ENCODE assay signal across 10 cellular contexts in the genomic region with DNA sequence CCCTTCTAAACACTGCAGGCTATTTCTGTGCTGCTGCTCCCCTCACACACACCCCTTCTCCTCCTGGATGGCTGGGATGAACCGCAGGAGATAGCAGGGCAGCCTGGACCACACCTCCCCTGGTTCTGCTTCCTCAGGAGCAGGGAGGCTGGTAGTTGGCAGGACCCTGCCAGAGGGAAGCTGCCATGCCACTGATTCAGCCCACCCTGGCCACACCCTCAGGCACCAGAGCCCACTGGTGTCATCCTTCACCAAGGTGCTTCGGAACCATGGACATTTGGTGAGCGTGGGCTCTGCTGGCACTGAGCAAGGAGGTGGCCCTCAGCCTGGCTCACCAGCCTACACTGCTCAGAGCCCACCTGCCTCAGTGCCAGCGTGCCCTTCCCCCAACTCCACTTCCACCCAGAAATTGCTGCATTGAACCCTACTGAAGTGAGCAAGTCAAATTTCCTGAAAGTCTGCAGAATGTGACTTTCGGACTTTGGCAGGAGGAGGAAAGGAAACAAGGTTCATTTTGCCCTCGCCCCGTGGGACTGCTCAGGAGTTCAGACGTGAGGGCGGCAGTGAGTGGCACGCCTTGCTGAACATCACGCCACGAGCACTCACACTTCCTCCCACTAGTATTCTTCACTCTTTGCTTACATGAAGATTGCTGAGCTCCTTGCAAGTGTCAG. TPM values are rescaled to one million over a fixed set of nuclear protein-coding genes. Genes with fewer than 3 reads are reported as not detected.
DNase-seq lines count a peak whose midpoint lies in the region; ATAC-seq, FAIRE-seq and TF ChIP-seq lines count a peak whose summit lies in the region.
"Had no signal": no experiment of that assay in that cellular context is flagged by ENCODE, and none has a peak within 500 bp of the region (broad histone marks: within the 10 kb centered on the region; RNA-seq: fewer than 3 reads in every experiment).

No MANE protein-coding gene starts in this region.

- no peak for TF ChIP-seq POLR2A in adrenal gland (IDR thresholded peaks at IDR 0.05)

- no peak for ATAC-seq in HG03108 (IDR thresholded peaks at IDR 0.05; ENCODE audit: unreplicated experiment)
- ATAC-seq in HG02763 (IDR thresholded peaks at IDR 0.05; ENCODE audit: unreplicated experiment) = no peak

- H3K36me3 ChIP-seq in adrenal gland (replicated peaks in 1 of 2) = no peaks in the 10 kb centered on the region

- intact Hi-C loops in adrenal gland (cut with DNase I) = no loop called here

- FAIRE-seq in GM19239 (lab: Jason Lieb, UNC) = peak; percentile 81
- no peak for FAIRE-seq in urothelium cell line (lab: Jason Lieb, UNC)
- FAIRE-seq: G401.6 had no signal

- peak overlapping the region in 3 of 5 donors; percentile 61 to 73 (median 72) for H3K27ac ChIP-seq in adrenal gland
- peak overlapping the region; percentile 60 for H3K27ac ChIP-seq in layer of hippocampus (ENCODE audit: low read depth, low read length)
- peak overlapping the region in 20 of 21 experiments; percentile 12 to 85 (median 72) for H3K27ac ChIP-seq in skin epidermis

- DNase-seq in GM19239 (ENCODE audit: insufficient read length, low spot score) = no peak
- peak in 1 of 7 donors; percentile 22 for DNase-seq in adrenal gland
- DNase-seq in LoVo (ENCODE audit: low spot score) = no peak
- no peak for DNase-seq in urothelium cell line (ENCODE audit: low spot score)
- DNase-seq: NCI-H1436 had no signal

- peak overlapping the region in 1 of 4 donors; percentile 48 for H3K4me3 ChIP-seq in adrenal gland
- H3K4me3 ChIP-seq in skin epidermis = peak overlapping the region in 1 of 7 experiments; percentile 17

- WGBS in adrenal gland, 4 donors = 58 to 71% (median 66%) methylated on average over 10 to 12 of the region's 12 CpGs

- H3K27me3 ChIP-seq in adrenal gland (no peaks in the 10 kb centered on the region), layer of hippocampus (ENCODE audit: control insufficient read depth, insufficient read depth, low read length) (no peaks in the 10 kb centered on the region)

- H3K4me1 ChIP-seq in adrenal gland (replicated peaks in 1 of 2) = peaks cover 8 to 9% of the 10 kb centered on the region in 2 donors

- H3K9me3 ChIP-seq in adrenal gland (replicated peaks in 1 of 3) = no peaks in the 10 kb centered on the region

- TF ChIP-seq CTCF in adrenal gland (IDR thresholded peaks at IDR 0.05) = no peak

RNA-seq across cellular contexts. Expression of a gene that starts 26.3 kb away (rescaled TPM):
- total RNA-seq in adrenal gland = 10 to 100 TPM in 3 of 8 donors, 1 to 10 TPM in 5; 4.8 to 12.8 (median 7.7) TPM
- polyA plus RNA-seq in adrenal gland = 1 to 10 TPM; 1.3 to 9.3 (median 2.5) TPM

RNA-seq across cellular contexts. Expression of a gene that starts 43.4 kb away (rescaled TPM):
- 100 to 1,000 TPM; 173 to 689 (median 275) TPM for total RNA-seq in adrenal gland
- 100 to 1,000 TPM; 352 to 989 (median 549) TPM for polyA plus RNA-seq in adrenal gland
